ENCODE assay signal across 12 cellular contexts in the genomic region with DNA sequence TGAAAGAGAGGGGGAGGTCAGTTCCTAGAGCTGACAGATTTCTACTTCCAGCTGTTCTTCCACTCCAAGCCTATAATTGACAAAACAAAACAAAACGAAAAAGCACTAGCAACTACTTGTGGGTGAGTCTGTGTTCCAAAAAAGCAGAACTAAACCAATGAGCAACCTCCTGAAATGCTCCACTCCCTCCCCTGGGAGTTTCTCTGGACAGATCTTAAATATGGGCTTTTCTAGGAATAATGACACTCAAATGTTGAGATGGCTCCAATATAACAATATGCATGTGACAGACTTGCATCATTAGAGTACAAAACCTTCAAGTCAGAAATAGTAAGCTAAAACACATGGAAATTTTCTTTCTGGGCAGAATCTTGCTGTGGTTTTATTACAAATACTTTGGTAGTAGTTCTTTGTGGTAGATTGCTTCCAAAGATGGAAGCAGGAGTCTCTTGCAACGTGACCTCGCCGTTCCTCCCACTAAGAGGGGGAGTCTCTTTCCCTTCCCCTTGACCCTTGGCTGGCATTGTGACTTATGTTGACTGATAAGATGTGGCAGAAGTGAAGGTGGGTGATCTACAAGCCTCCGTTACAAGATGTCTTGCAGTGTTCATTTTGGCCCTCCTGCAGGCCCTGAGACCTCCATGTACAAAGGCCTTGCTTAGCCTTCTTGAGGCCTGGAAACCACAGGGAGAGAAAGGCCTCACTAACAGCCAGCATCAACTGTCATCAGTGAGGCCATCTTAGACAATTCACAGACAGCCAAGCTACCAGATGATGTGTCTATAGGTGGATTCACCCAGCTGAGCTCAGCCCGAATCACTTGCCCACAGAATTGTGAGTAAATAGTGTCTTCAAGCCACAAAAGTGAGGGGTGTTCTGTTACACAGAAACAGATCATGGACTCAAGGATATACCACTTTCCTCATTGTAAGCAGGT.
A peak's percentile ranks its signal among the peaks of the same experiment; 100 is the strongest.
DNase-seq lines count a peak whose midpoint lies in the region; ATAC-seq, FAIRE-seq and TF ChIP-seq lines count a peak whose summit lies in the region.
"Had no signal": no experiment of that assay in that cellular context is flagged by ENCODE, and none has a peak within 500 bp of the region (broad histone marks: within the 10 kb centered on the region; RNA-seq: fewer than 3 reads in every experiment).

No MANE protein-coding gene starts in this region.

- H3K4me1 ChIP-seq in esophagus (ENCODE audit: control insufficient read depth in 2 of 2, insufficient read depth in 2 of 2, low read length in 1 of 2) (peaks cover 0 to 3% of the 10 kb centered on the region in 2 donors), sigmoid colon (peaks cover 0 to 28% (median 19%) of the 10 kb centered on the region in 4 donors)
- H3K4me1 ChIP-seq: HAP-1, parathyroid adenoma had no signal

- TF ChIP-seq EP300 in sigmoid colon (IDR thresholded peaks at IDR 0.05), result peak in 1 of 4 donors; percentile 19

- H3K36me3 ChIP-seq in esophagus (ENCODE audit: control insufficient read depth in 2 of 2, insufficient read depth in 2 of 2, low read length in 1 of 2), result no peaks in the 10 kb centered on the region
- no peaks in the 10 kb centered on the region for H3K36me3 ChIP-seq in sigmoid colon
- H3K36me3 ChIP-seq: HAP-1 had no signal

- H3K9me3 ChIP-seq in esophagus (ENCODE audit: control insufficient read depth in 2 of 2, insufficient read depth in 1 of 2, low read depth in 1 of 2, low read length in 1 of 2), result no peaks in the 10 kb centered on the region
- no peaks in the 10 kb centered on the region for H3K9me3 ChIP-seq in sigmoid colon
- H3K9me3 ChIP-seq: HAP-1 had no signal

- WGBS in esophagus, 2 donors, result 71 to 75% methylated on average over 6 of the region's 6 CpGs
- WGBS in sigmoid colon, 2 donors, result 70 to 86% methylated on average over 6 of the region's 6 CpGs

- H3K4me3 ChIP-seq in esophagus (ENCODE audit: low read depth in 1 of 2, low read length in 2 of 2), result no peak overlapping the region
- H3K4me3 ChIP-seq in sigmoid colon, result no peak overlapping the region
- H3K4me3 ChIP-seq: HAP-1 had no signal

- ATAC-seq in HG02623 (IDR thresholded peaks at IDR 0.05; ENCODE audit: unreplicated experiment), result no peak
- ATAC-seq in left lobe of liver, result no peak

- intact Hi-C loops in sigmoid colon (cut with DNase I), result no loop called here

- H3K27ac ChIP-seq in esophagus (ENCODE audit: low read depth in 2 of 2, low read length in 1 of 2) (peak overlapping the region; percentile 21 to 24), sigmoid colon (peak overlapping the region; percentile 59 to 71 (median 67))
- H3K27ac ChIP-seq: parathyroid adenoma had no signal

- H3K27me3 ChIP-seq in esophagus (ENCODE audit: control insufficient read depth in 1 of 2, insufficient read depth in 2 of 2, low read length in 2 of 2) (no peaks in the 10 kb centered on the region), sigmoid colon (no peaks in the 10 kb centered on the region)

- DNase-seq in GM12891 (ENCODE audit: insufficient read length, low spot score), result no peak
- DNase-seq in NOMO-1 (lab: John Stamatoyannopoulos, UW; ENCODE audit: unreplicated experiment in 2 of 2), result peak; percentile 39 to 66
- DNase-seq in sigmoid colon, result peak; percentile 78
- no peak for DNase-seq in left lobe of liver (ENCODE audit: low spot score)
- no peak for DNase-seq in epidermal melanocyte (ENCODE audit: insufficient read length, low spot score)
- DNase-seq in pons (ENCODE audit: low spot score), result no peak
- DNase-seq: activated effector memory CD4-positive, alpha-beta T cell treated with Interleukin-2 at 50 U/mL for 16 hours; RPMI8226 had no signal

- FAIRE-seq in GM12891 (lab: Jason Lieb, UNC), result peak; percentile 60

- TF ChIP-seq POLR2A in GM12891 (IDR thresholded peaks at IDR 0.05; ENCODE audit: low read depth, low read length) (no peak), sigmoid colon (IDR thresholded peaks at IDR 0.05) (no peak)

- no peak for TF ChIP-seq CTCF in sigmoid colon (IDR thresholded peaks at IDR 0.05)

TF ChIP-seq in GM12891, 5 proteins besides CTCF, POLR2A, EP300 and RAD21:
- no peak for TF ChIP-seq PAX5 (IDR thresholded peaks at IDR 0.05; ENCODE audit: insufficient read depth, low read length, severe bottlenecking)
- TF ChIP-seq TAF1 (IDR thresholded peaks at IDR 0.05; ENCODE audit: low read depth, low read length), result no peak
- no peak for TF ChIP-seq SPI1 (IDR thresholded peaks at IDR 0.05; ENCODE audit: low read depth, low read length)
- TF ChIP-seq POLR2AphosphoS5 (IDR thresholded peaks at IDR 0.05; ENCODE audit: low read depth, low read length), result no peak
- TF ChIP-seq POU2F2 (IDR thresholded peaks at IDR 0.05; ENCODE audit: low read depth, low read length), result no peak
TF ChIP-seq in GM12891: peak in this region for 0.

Comparison
In these comparisons a context has a peak if more than half of its experiments do, and no peak if none do; other contexts are left out.
1. DNase-seq: peak in NOMO-1 (2 of 2) and sigmoid colon (single experiment); none in GM12891 (single experiment), left lobe of liver (single experiment), epidermal melanocyte (single experiment) and pons (single experiment).